In genomic region chr12:18932715-18933114, GRCh38 we compare ENCODE assay signal across 16 cellular contexts.
"Had no signal": no experiment of that assay in that cellular context is flagged by ENCODE, and none has a peak within 500 bp of the region (broad histone marks: within the 10 kb centered on the region; RNA-seq: fewer than 3 reads in every experiment).

No MANE protein-coding gene starts in this region.

- H3K4me3 ChIP-seq: lung, tibial nerve, vagina had no signal

- DNase-seq: activated CD4-positive, alpha-beta T cell treated with anti-CD3 and anti-CD28 coated beads, Interleukin-2, amount 50 U/mL, for 1 hour; activated naive CD4-positive, alpha-beta T cell; activated naive CD8-positive, alpha-beta T cell treated with anti-CD3 and anti-CD28 coated beads, Interleukin-2, amount 10 ng/mL, durations not matched to agents 7 days and 5 days; aorta; islet precursor cell; naive thymus-derived CD8-positive, alpha-beta T cell; stimulated activated CD4-positive, alpha-beta T cell treated with anti-CD3 and anti-CD28 coated beads, Interleukin-2, amount 100 ng/mL, for 48 hours; T-helper 1 cell; T1000 had no signal

- H3K9me3 ChIP-seq: tibial nerve, vagina had no signal

- H3K27ac ChIP-seq: parathyroid adenoma, tibial nerve, vagina had no signal

- H3K27me3 ChIP-seq: tibial nerve, vagina had no signal

- H3K36me3 ChIP-seq: tibial nerve, vagina had no signal

- ATAC-seq: activated CD4-positive, CD25-positive, alpha-beta regulatory T cell treated with anti-CD3 and anti-CD28 coated beads, Interleukin-2, amount 50 U/mL, for 24 hours; esophagus mucosa; naive thymus-derived CD8-positive, alpha-beta T cell; stimulated activated memory B cell treated with anti-CD40 and anti-IgM and Interleukin-4, amounts not matched to agents 10 μg/mL and 1 μg/mL and 100 μg/mL, for 72 hours had no signal

- H3K4me1 ChIP-seq: parathyroid adenoma, tibial nerve, vagina had no signal
